7 cellular contexts compared by ENCODE assay signal in genomic region chr20:41047279-41047974, GRCh38. TPM values are rescaled to one million over a fixed set of nuclear protein-coding genes. Genes with fewer than 3 reads are reported as not detected.
A peak's percentile ranks its signal among the peaks of the same experiment; 100 is the strongest.
DNase-seq lines count a peak whose midpoint lies in the region; ATAC-seq and TF ChIP-seq lines count a peak whose summit lies in the region.

No MANE protein-coding gene starts in this region.

- intact Hi-C loops in PC-9 (cut with micrococcal nuclease; ENCODE audit: unreplicated experiment) = no loop called here

- no peaks in the 10 kb centered on the region for H3K9me3 ChIP-seq in PC-9 (ENCODE audit: insufficient read depth, low read depth)
- no peaks in the 10 kb centered on the region for H3K9me3 ChIP-seq in fibroblast of lung (ENCODE audit: control insufficient read depth, insufficient read depth, low read depth, low read length)

- TF ChIP-seq CTCF in GM23338 (conservative IDR thresholded peaks at IDR 0.05; ENCODE audit: low read depth in 2 of 2) (no peak), PC-9 (conservative IDR thresholded peaks at IDR 0.05) (no peak), fibroblast of lung (conservative IDR thresholded peaks at IDR 0.05 in 1 of 2, IDR thresholded peaks at IDR 0.05 in 1 of 2; ENCODE audit: low read depth in 1 of 2, low read length in 2 of 2) (no peak)

- H3K4me1 ChIP-seq in GM23338 (ENCODE audit: insufficient read depth) (peaks cover 56% of the 10 kb centered on the region), PC-9 (replicated peaks; ENCODE audit: insufficient read depth) (peaks cover 48% of the 10 kb centered on the region), fibroblast of lung (ENCODE audit: control insufficient read depth, extremely low read depth, insufficient read depth, low read length) (peaks cover 24% of the 10 kb centered on the region)

- H3K27me3 ChIP-seq in GM23338 (ENCODE audit: insufficient read depth) (no peaks in the 10 kb centered on the region), PC-9 (ENCODE audit: insufficient read depth, low read depth) (no peaks in the 10 kb centered on the region), fibroblast of lung (ENCODE audit: control insufficient read depth, insufficient read depth, low read length) (no peaks in the 10 kb centered on the region)

- peaks cover 69% of the 10 kb centered on the region for H4K20me1 ChIP-seq in GM23338 (replicated peaks; ENCODE audit: insufficient read depth)
- H4K20me1 ChIP-seq in PC-9 (ENCODE audit: insufficient read depth) = peaks cover 49% of the 10 kb centered on the region
- peaks cover 2% of the 10 kb centered on the region for H4K20me1 ChIP-seq in fibroblast of lung (ENCODE audit: control insufficient read depth, extremely low read depth, insufficient read depth, low read length)

- H3F3A ChIP-seq in GM23338 (replicated peaks; ENCODE audit: low read depth) = no peaks in the 10 kb centered on the region
- H3F3A ChIP-seq in PC-9 (ENCODE audit: insufficient read depth, low read depth) = peaks cover 49% of the 10 kb centered on the region; the same call in 1 of the 2 replicates

- H3K4me2 ChIP-seq in GM23338 = peak overlapping the region; percentile 69
- H3K4me2 ChIP-seq in PC-9 = peak overlapping the region; percentile 39
- H3K4me2 ChIP-seq in fibroblast of lung (ENCODE audit: extremely low read depth, insufficient read depth, low read length) = peak overlapping the region; percentile 77

- peaks cover 74% of the 10 kb centered on the region for H3K4me1 Mint-ChIP-seq in GM23338
- peaks cover 93% of the 10 kb centered on the region for H3K4me1 Mint-ChIP-seq in stimulated activated naive CD8-positive, alpha-beta T cell treated with anti-CD3 and anti-CD28 coated beads, Interleukin-15, Interleukin-2, amounts not matched to agents 100 ng/mL and 50 ng/mL, for 24 hours (ENCODE audit: low read depth)

- no peaks in the 10 kb centered on the region for H3K36me3 ChIP-seq in GM23338 (ENCODE audit: insufficient read depth)
- H3K36me3 ChIP-seq in PC-9 (ENCODE audit: low read depth) = peaks cover 5% of the 10 kb centered on the region; the same call in 1 of the 2 replicates
- H3K36me3 ChIP-seq in fibroblast of lung (ENCODE audit: control insufficient read depth, insufficient read depth, low read length) = no peaks in the 10 kb centered on the region

- POLR2A ChIA-PET in PC-9 (lab: Charles Lee; ENCODE audit: unreplicated experiment) = interaction anchor here (0.9 kb wide), 1 partner anchor 57 kb away, joined by 3 read pairs; no protein-coding TSS in a partner anchor

- CTCF ChIA-PET in PC-9 (lab: Charles Lee) = interaction anchor here (0.9 kb wide), 1 partner anchor 57 kb away, joined by 6 read pairs; no protein-coding TSS in a partner anchor

- BruUV-seq in PC-9 (replicated peaks; lab: Mats Ljungman, UMichigan) = no TSS peak

- H3K4me3 ChIP-seq in GM23338 (no peak overlapping the region), PC-9 (peak overlapping the region; percentile 2; the same call in 1 of the 2 replicates), fibroblast of lung (replicated peaks in 1 of 4; ENCODE audit: control extremely low read depth in 1 of 4, insufficient read depth in 1 of 4, low read depth in 3 of 4, low read length in 4 of 4) (peak overlapping the region in 2 of 4 experiments; percentile 47 to 62)

- ATAC-seq in GM23338 = peak; percentile 70

- no peak overlapping the region for H3K27ac ChIP-seq in GM23338 (ENCODE audit: low read depth)
- H3K27ac ChIP-seq in PC-9 = peak overlapping the region; percentile 39
- no peak overlapping the region for H3K27ac ChIP-seq in fibroblast of lung (ENCODE audit: insufficient read depth, low read length)

- H3K9ac ChIP-seq in fibroblast of lung (ENCODE audit: insufficient read depth, low read length) = no peak overlapping the region

- DNase-seq in GM23338 (ENCODE audit: low spot score) (peak; percentile 53), PC-9 (peak in 1 of 2 experiments; percentile 28), fibroblast of lung (ENCODE audit: low read depth in 2 of 2) (no peak), GOT3 (lab: John Stamatoyannopoulos, UW) (no peak), cerebellar nuclear complex (lab: John Stamatoyannopoulos, UW) (no peak)
- no peak for DNase-seq in central memory CD4-positive, alpha-beta T cell

- H3K27me3 Mint-ChIP-seq in GM23338 (ENCODE audit: insufficient read depth, low read depth, poor library complexity) = peaks cover 7% of the 10 kb centered on the region
- no peaks in the 10 kb centered on the region for H3K27me3 Mint-ChIP-seq in stimulated activated naive CD8-positive, alpha-beta T cell treated with anti-CD3 and anti-CD28 coated beads, Interleukin-15, Interleukin-2, amounts not matched to agents 100 ng/mL and 50 ng/mL, for 24 hours

- H3K9me3 Mint-ChIP-seq in GM23338 = no peaks in the 10 kb centered on the region
- H3K9me3 Mint-ChIP-seq in stimulated activated naive CD8-positive, alpha-beta T cell treated with anti-CD3 and anti-CD28 coated beads, Interleukin-15, Interleukin-2, amounts not matched to agents 100 ng/mL and 50 ng/mL, for 24 hours = no peaks in the 10 kb centered on the region

- no peaks in the 10 kb centered on the region for H3K9me2 ChIP-seq in GM23338 (ENCODE audit: insufficient read depth)
- H3K9me2 ChIP-seq in PC-9 (ENCODE audit: insufficient read depth) = no peaks in the 10 kb centered on the region

- H3K27ac Mint-ChIP-seq in GM23338 = no peak overlapping the region; the same call in 1 of the 2 replicates
- H3K27ac Mint-ChIP-seq in stimulated activated naive CD8-positive, alpha-beta T cell treated with anti-CD3 and anti-CD28 coated beads, Interleukin-15, Interleukin-2, amounts not matched to agents 100 ng/mL and 50 ng/mL, for 24 hours = peak overlapping the region; percentile 82

- H3K4me3 Mint-ChIP-seq in GM23338 = peak overlapping the region; percentile 43
- H3K4me3 Mint-ChIP-seq in stimulated activated naive CD8-positive, alpha-beta T cell treated with anti-CD3 and anti-CD28 coated beads, Interleukin-15, Interleukin-2, amounts not matched to agents 100 ng/mL and 50 ng/mL, for 24 hours = peak overlapping the region; percentile 80

- H3K36me3 Mint-ChIP-seq in GM23338 (ENCODE audit: low read depth) = peaks cover 3% of the 10 kb centered on the region; the same call in 1 of the 3 replicates
- peaks cover 20% of the 10 kb centered on the region for H3K36me3 Mint-ChIP-seq in stimulated activated naive CD8-positive, alpha-beta T cell treated with anti-CD3 and anti-CD28 coated beads, Interleukin-15, Interleukin-2, amounts not matched to agents 100 ng/mL and 50 ng/mL, for 24 hours (ENCODE audit: low read depth)

- no peak overlapping the region for H2AFZ ChIP-seq in GM23338
- H2AFZ ChIP-seq in PC-9 = no peak overlapping the region
- H2AFZ ChIP-seq in fibroblast of lung (ENCODE audit: low read length) = no peak overlapping the region

- H3K79me2 ChIP-seq in GM23338 (replicated peaks; ENCODE audit: insufficient read depth) (peaks cover 99% of the 10 kb centered on the region), PC-9 (ENCODE audit: low read depth) (peaks cover 98% of the 10 kb centered on the region), fibroblast of lung (ENCODE audit: control insufficient read depth, insufficient read depth, low read length) (peaks cover 95% of the 10 kb centered on the region)

TF ChIP-seq in GM23338, 12 proteins besides CTCF, POLR2A, EP300 and RAD21 (continues in another document):
- no peak for TF ChIP-seq ZNF114 (CRISPR knock-in tag; IDR thresholded peaks at IDR 0.05)
- no peak for TF ChIP-seq STAT1 (IDR thresholded peaks at IDR 0.05; ENCODE audit: unreplicated experiment)
- TF ChIP-seq JUNB (IDR thresholded peaks at IDR 0.05; ENCODE audit: unreplicated experiment) = no peak
- TF ChIP-seq EZH2phosphoT487 (IDR thresholded peaks at IDR 0.05; ENCODE audit: unreplicated experiment) = no peak
- no peak for TF ChIP-seq POLR2AphosphoS5 (IDR thresholded peaks at IDR 0.05; ENCODE audit: low read depth)
- no peak for TF ChIP-seq REST (IDR thresholded peaks at IDR 0.05; ENCODE audit: unreplicated experiment)
- no peak for TF ChIP-seq EZH2 (IDR thresholded peaks at IDR 0.05; ENCODE audit: low read depth, unreplicated experiment)

RNA-seq across cellular contexts. Expression of gene TOP1, which starts 18.8 kb away (rescaled TPM):
- 57.4 and 62.4 TPM in 2 replicates for total RNA-seq in GM23338 (2014; rRNA removed; shearing (Covaris generic))
- 101 and 102 TPM in 2 replicates for polyA plus RNA-seq in GM23338 (2016; fragmentation: Nextera tagmentation; extraction: Ambion mirVana)
- 39.1 and 55.8 TPM in 2 replicates for total RNA-seq in PC-9 (2021)
- 27.0 and 35.3 TPM in 2 replicates for total RNA-seq in fibroblast of lung
- polyA plus RNA-seq in fibroblast of lung = 18.4 and 36.0 TPM in 2 replicates
- 59.0 and 106 TPM in 2 replicates for polyA plus RNA-seq in fibroblast of lung (2012)
- 7.2 and 9.9 TPM in 2 replicates for polyA minus RNA-seq in fibroblast of lung (ENCODE audit: low replicate concordance)
